8 cellular contexts compared by ENCODE assay signal in genomic region chr21:14383596-14384210, GRCh38. TPM values are rescaled to one million over a fixed set of nuclear protein-coding genes. Genes with fewer than 3 reads are reported as not detected.
DNase-seq lines count a peak whose midpoint lies in the region; ATAC-seq, FAIRE-seq and TF ChIP-seq lines count a peak whose summit lies in the region.

No MANE protein-coding gene starts in this region.

- 0 out of 4 replicates have a peak, but pooled peaks of 1 of the 2 experiments have one; percentile 5 for TF ChIP-seq POLR2A in HepG2 (IDR thresholded peaks at IDR 0.05; ENCODE audit: insufficient read depth in 1 of 2, low read depth in 2 of 2, low read length in 2 of 2)

- intact Hi-C loops in HepG2 (cut with micrococcal nuclease; ENCODE audit: unreplicated experiment) = loop anchor here (5.0 to 10.0 kb wide), 4 partner anchors 559 to 1341 kb away; partner anchors contain the start of gene USP25

- H3K4me3 ChIP-seq in ACC112 (ENCODE audit: low read depth, low read length) = peak overlapping the region; percentile 85
- peak overlapping the region; percentile 58 for H3K4me3 ChIP-seq in bronchial epithelial cell (ENCODE audit: low read depth, low read length)
- peak overlapping the region; percentile 70 to 82 (median 81) for H3K4me3 ChIP-seq in HepG2 (replicated peaks in 1 of 3; ENCODE audit: insufficient read depth in 1 of 3, low read depth in 2 of 3, low read length in 3 of 3)

- H3K27ac ChIP-seq in ACC112 (ENCODE audit: low read depth, low read length) (peak overlapping the region; percentile 78), HepG2 (ENCODE audit: extremely low read length, insufficient read depth, low read length) (peak overlapping the region; percentile 68), temporal lobe (ENCODE audit: low read depth, low read length) (peak overlapping the region; percentile 90)

- TSS peak; percentile 96 for BruUV-seq in HepG2 (replicated peaks; lab: Mats Ljungman, UMichigan)

- ATAC-seq in HG02763 (IDR thresholded peaks at IDR 0.05; ENCODE audit: unreplicated experiment) = peak; percentile 22
- peak; percentile 78 for ATAC-seq in HepG2

- POLR2A ChIA-PET in HepG2 (lab: Yijun Ruan, JAX) = interaction anchor here (0.6 to 1.5 kb wide), 3 partner anchors 13 to 940 kb away, joined by 3 to 5 read pairs (median 4); no protein-coding TSS in a partner anchor

- no peak for TF ChIP-seq RAD21 in HepG2 (CRISPR knock-in tag; IDR thresholded peaks at IDR 0.05)

- in situ Hi-C loops in GM13976 (cut with MboI; ENCODE audit: low sequenced_read_pairs, unreplicated experiment) (no loop called here), HepG2 (cut with HindIII; ENCODE audit: extremely low pct_ligation_motif_present, low pct_unique_long_range_greater_than_20kb) (no loop called here)

- TF ChIP-seq CTCF in GM13976 (IDR thresholded peaks at IDR 0.05; ENCODE audit: borderline replicate concordance, control extremely low read depth, extremely low read depth, insufficient read depth, missing control alignments) (no peak), bronchial epithelial cell (IDR thresholded peaks at IDR 0.05; ENCODE audit: insufficient read depth, low read length, severe bottlenecking) (no peak), HepG2 (CRISPR knock-in tag; IDR thresholded peaks at IDR 0.05) (peak; percentile 40)

- FAIRE-seq in bronchial epithelial cell (lab: Jason Lieb, UNC) (no peak), HepG2 (lab: Jason Lieb, UNC) (no peak)

- DNase-seq in GM13976 (ENCODE audit: low spot score) = peak; percentile 22
- DNase-seq in NCI-H748 (lab: John Stamatoyannopoulos, UW; ENCODE audit: unreplicated experiment) = peak; percentile 78
- no peak for DNase-seq in bronchial epithelial cell (ENCODE audit: low read depth)
- DNase-seq in HepG2 (ENCODE audit: low spot score) = no peak
- DNase-seq in hepatic stellate cell (ENCODE audit: low spot score) = no peak

- peak overlapping the region; percentile 76 for H3K9ac ChIP-seq in HepG2 (ENCODE audit: insufficient read depth, low read depth, low read length)

- TF ChIP-seq EP300 in HepG2 (IDR thresholded peaks at IDR 0.05; ENCODE audit: low read depth in 2 of 2, low read length in 2 of 2) = no peak
- no peak for TF ChIP-seq EP300 in HepG2 (CRISPR knock-in tag; IDR thresholded peaks at IDR 0.05; ENCODE audit: borderline replicate concordance)

- H2AFZ ChIP-seq in ACC112 (ENCODE audit: low read length, unreplicated experiment) (peak overlapping the region; percentile 96), HepG2 (ENCODE audit: low read length) (peak overlapping the region; percentile 98)

- H3K4me2 ChIP-seq in HepG2 (ENCODE audit: low read depth, low read length) = peak overlapping the region; percentile 87

- no peaks in the 10 kb centered on the region for H3K27me3 ChIP-seq in ACC112 (ENCODE audit: insufficient read depth, low read length)
- H3K27me3 ChIP-seq in bronchial epithelial cell (ENCODE audit: control insufficient read depth, insufficient read depth, low read length) = no peaks in the 10 kb centered on the region
- no peaks in the 10 kb centered on the region; a peak in 1 of 5 replicates for H3K27me3 ChIP-seq in HepG2 (ENCODE audit: control insufficient read depth in 1 of 2, insufficient read depth in 2 of 2, low read length in 2 of 2)

- no peaks in the 10 kb centered on the region; the same call in 1 of the 2 replicates for H4K20me1 ChIP-seq in HepG2 (ENCODE audit: insufficient read depth, low read length)

- H3K4me1 ChIP-seq in ACC112 (ENCODE audit: control insufficient read depth, insufficient read depth, low read length, unreplicated experiment) (peaks cover 20% of the 10 kb centered on the region), HepG2 (ENCODE audit: insufficient read depth, low read length) (peaks cover 29% of the 10 kb centered on the region)

- CTCF ChIA-PET in HepG2 (lab: Yijun Ruan, JAX; ENCODE audit: low intra/inter-chr PET ratio, low total read pairs) = no interaction called here

- no peaks in the 10 kb centered on the region for H3K9me3 ChIP-seq in HepG2 (ENCODE audit: low read length)

- WGBS in HepG2 (ENCODE audit: low lambda C conversion rate) = 2% methylated on average over 21 of the region's 21 CpGs

- peaks cover 29% of the 10 kb centered on the region for H3K79me2 ChIP-seq in ACC112 (ENCODE audit: control insufficient read depth, insufficient read depth, low read length, unreplicated experiment)
- H3K79me2 ChIP-seq in HepG2 (ENCODE audit: insufficient read depth, low read length) = peaks cover 32% of the 10 kb centered on the region

- H3K36me3 ChIP-seq in ACC112 (ENCODE audit: insufficient read depth, low read length) (no peaks in the 10 kb centered on the region), bronchial epithelial cell (ENCODE audit: control insufficient read depth, insufficient read depth, low read length) (no peaks in the 10 kb centered on the region), HepG2 (replicated peaks in 1 of 2; ENCODE audit: control insufficient read depth in 1 of 2, insufficient read depth in 2 of 2, low read length in 2 of 2) (0 out of 5 replicates have a peak, but pooled peaks cover 0 to 6% of the 10 kb centered on the region in 2 experiments)

TF ChIP-seq in HepG2, 621 proteins besides CTCF, POLR2A, EP300 and RAD21 (continues in another document):
- TF ChIP-seq SIN3A (IDR thresholded peaks at IDR 0.05; ENCODE audit: borderline replicate concordance, low read depth, low read length) (no peak), WIZ (CRISPR knock-in tag; IDR thresholded peaks at IDR 0.05) (0 out of 2 replicates have a peak, but pooled peaks have one; percentile 24), ZSCAN29 (CRISPR knock-in tag; conservative IDR thresholded peaks at IDR 0.05) (no peak), ZNF879 (CRISPR knock-in tag; IDR thresholded peaks at IDR 0.05) (no peak), NR2F2 (IDR thresholded peaks at IDR 0.05; ENCODE audit: borderline replicate concordance, low read depth) (no peak), ZNF589 (CRISPR knock-in tag; conservative IDR thresholded peaks at IDR 0.05) (no peak), ASH2L (IDR thresholded peaks at IDR 0.05; ENCODE audit: insufficient read length, low read depth, low read length) (peak; percentile 18), YY1 (IDR thresholded peaks at IDR 0.05; ENCODE audit: insufficient read depth, insufficient replicate concordance, low read depth, low read length) (no peak), THRA (CRISPR knock-in tag; IDR thresholded peaks at IDR 0.05; ENCODE audit: borderline replicate concordance) (no peak), TFDP2 (CRISPR knock-in tag; IDR thresholded peaks at IDR 0.05) (no peak), ZNF180 (CRISPR knock-in tag; IDR thresholded peaks at IDR 0.05; ENCODE audit: borderline replicate concordance, low read depth) (no peak)

RNA-seq across cellular contexts. Expression of gene HSPA13, which starts 0.8 kb away (rescaled TPM):
- total RNA-seq in bronchial epithelial cell (95.6 and 109 TPM in 2 replicates), HepG2 (2016; rRNA removed; fragmentation: Illumina TruSeq; extraction: Trizol) (20.5 and 28.4 TPM in 2 replicates), temporal lobe (122 TPM)
- 1.0 and 1.9 TPM in 2 replicates for total RNA-seq in HepG2 (2016; cell fraction: cytosol; rRNA removed; fragmentation: Illumina TruSeq; extraction: Trizol; ENCODE audit: low read depth)
- 17.9 and 29.8 TPM in 2 replicates for total RNA-seq in HepG2 (2016; cell fraction: insoluble cytoplasmic fraction; rRNA removed; fragmentation: Illumina TruSeq; extraction: Trizol)
- total RNA-seq in HepG2 (2016; cell fraction: membrane; rRNA removed; fragmentation: Illumina TruSeq; extraction: Trizol) = 4.1 and 5.3 TPM in 2 replicates
- 28.3 and 30.2 TPM in 2 replicates for total RNA-seq in HepG2 (2016; cell fraction: nucleus; rRNA removed; fragmentation: Illumina TruSeq; extraction: Trizol)
- 16.5 and 21.2 TPM in 2 replicates for polyA plus RNA-seq in HepG2 (2011; rRNA removed)
- 7.1 and 13.8 TPM in 2 replicates for polyA plus RNA-seq in HepG2 (2011; cell fraction: cytosol; rRNA removed)
- polyA plus RNA-seq in HepG2 (2011; cell fraction: nucleus; rRNA removed) = 3.7 and 5.1 TPM in 2 replicates
- polyA plus RNA-seq in HepG2 (2012) = 24.5 and 29.8 TPM in 2 replicates
- 0.79 and 0.90 TPM in 2 replicates for polyA plus RNA-seq in HepG2 (2016; cell fraction: cytosol; fragmentation: Illumina TruSeq; extraction: Trizol; ENCODE audit: low read depth)
- 12.5 and 15.0 TPM in 2 replicates for polyA plus RNA-seq in HepG2 (2016; cell fraction: insoluble cytoplasmic fraction; fragmentation: Illumina TruSeq; extraction: Trizol; ENCODE audit: low read depth)
- 1.9 and 2.5 TPM in 2 replicates for polyA plus RNA-seq in HepG2 (2016; cell fraction: membrane; fragmentation: Illumina TruSeq; extraction: Trizol; ENCODE audit: low read depth)
- polyA plus RNA-seq in HepG2 (2016; cell fraction: nucleus; fragmentation: Illumina TruSeq; extraction: Trizol; ENCODE audit: insufficient read depth, low read depth) = 25.8 and 29.2 TPM in 2 replicates
- polyA minus RNA-seq in HepG2 (2011; rRNA and poly(A)+ RNA removed; ENCODE audit: low replicate concordance) = 11.5 and 12.2 TPM in 2 replicates
- 24.5 and 26.5 TPM in 2 replicates for polyA minus RNA-seq in HepG2 (2011; cell fraction: cytosol; rRNA and poly(A)+ RNA removed)
- polyA minus RNA-seq in HepG2 (2011; cell fraction: nucleus; rRNA and poly(A)+ RNA removed) = 18.3 and 23.5 TPM in 2 replicates

Comparison
In these comparisons a context has a peak if more than half of its experiments do, and no peak if none do; other contexts are left out.
1. DNase-seq: peak in GM13976 (single experiment) and NCI-H748 (single experiment); none in bronchial epithelial cell (single experiment), HepG2 (single experiment) and hepatic stellate cell (single experiment).
2. Peak in every context shown above with its lines, with median percentiles within 50 percentile points of each other: H3K27ac ChIP-seq and H3K4me3 ChIP-seq.